ENCODE assay signal across 14 cellular contexts in genomic region chr12:105324704-105325103, GRCh38.
"Had no signal": no experiment of that assay in that cellular context is flagged by ENCODE, and none has a peak within 500 bp of the region (broad histone marks: within the 10 kb centered on the region; RNA-seq: fewer than 3 reads in every experiment).

No MANE protein-coding gene starts in this region.

- H3K36me3 Mint-ChIP-seq: stimulated activated memory B cell treated with anti-CD40 and anti-IgM and Interleukin-4, amounts not matched to agents 10 μg/mL and 1 μg/mL and 100 μg/mL, for 72 hours had no signal

- H3K4me3 ChIP-seq: heart left ventricle, lung, pancreas, SJSA1 had no signal

- DNase-seq: activated CD4-positive, CD25-positive, alpha-beta regulatory T cell treated with anti-CD3 and anti-CD28 coated beads, Interleukin-2, amount 50 U/mL, for 72 hours; activated CD8-positive, alpha-beta memory T cell treated with anti-CD3 and anti-CD28 coated beads for 24 hours; activated effector memory CD4-positive, alpha-beta T cell treated with anti-CD3 and anti-CD28 coated beads, Interleukin-2, amount 50 U/mL, for 16 hours; aorta; effector memory CD4-positive, alpha-beta T cell; heart left ventricle; left cardiac atrium; pancreas; T1000 had no signal

- FAIRE-seq: frontal cortex, pancreas had no signal

- ATAC-seq: heart left ventricle; pancreas; stimulated activated memory B cell treated with anti-CD40 and anti-IgM and Interleukin-4, amounts not matched to agents 10 μg/mL and 1 μg/mL and 100 μg/mL, for 72 hours had no signal

- H3K27me3 Mint-ChIP-seq: dendritic cell treated with granulocyte-macrophage colony-stimulating factor and Interleukin-4, amounts not matched to agents 40 ng/mL and 50 ng/mL, for 4 days; stimulated activated memory B cell treated with anti-CD40 and anti-IgM and Interleukin-4, amounts not matched to agents 10 μg/mL and 1 μg/mL and 100 μg/mL, for 72 hours had no signal

- H3K4me3 Mint-ChIP-seq: dendritic cell treated with granulocyte-macrophage colony-stimulating factor and Interleukin-4, amounts not matched to agents 40 ng/mL and 50 ng/mL, for 4 days; stimulated activated memory B cell treated with anti-CD40 and anti-IgM and Interleukin-4, amounts not matched to agents 10 μg/mL and 1 μg/mL and 100 μg/mL, for 72 hours had no signal

- H3K36me3 ChIP-seq: heart left ventricle, pancreas had no signal

- H3K27ac ChIP-seq: heart left ventricle, pancreas, SJSA1 had no signal

- H3K27ac Mint-ChIP-seq: dendritic cell treated with granulocyte-macrophage colony-stimulating factor and Interleukin-4, amounts not matched to agents 40 ng/mL and 50 ng/mL, for 4 days; stimulated activated memory B cell treated with anti-CD40 and anti-IgM and Interleukin-4, amounts not matched to agents 10 μg/mL and 1 μg/mL and 100 μg/mL, for 72 hours had no signal

- H3K27me3 ChIP-seq: heart left ventricle, pancreas, SJSA1 had no signal

- H3K9me3 ChIP-seq: heart left ventricle, pancreas, SJSA1 had no signal

- H3K4me1 ChIP-seq: pancreas had no signal

- H3K9me3 Mint-ChIP-seq: dendritic cell treated with granulocyte-macrophage colony-stimulating factor and Interleukin-4, amounts not matched to agents 40 ng/mL and 50 ng/mL, for 4 days; stimulated activated memory B cell treated with anti-CD40 and anti-IgM and Interleukin-4, amounts not matched to agents 10 μg/mL and 1 μg/mL and 100 μg/mL, for 72 hours had no signal
